In the genomic region with DNA sequence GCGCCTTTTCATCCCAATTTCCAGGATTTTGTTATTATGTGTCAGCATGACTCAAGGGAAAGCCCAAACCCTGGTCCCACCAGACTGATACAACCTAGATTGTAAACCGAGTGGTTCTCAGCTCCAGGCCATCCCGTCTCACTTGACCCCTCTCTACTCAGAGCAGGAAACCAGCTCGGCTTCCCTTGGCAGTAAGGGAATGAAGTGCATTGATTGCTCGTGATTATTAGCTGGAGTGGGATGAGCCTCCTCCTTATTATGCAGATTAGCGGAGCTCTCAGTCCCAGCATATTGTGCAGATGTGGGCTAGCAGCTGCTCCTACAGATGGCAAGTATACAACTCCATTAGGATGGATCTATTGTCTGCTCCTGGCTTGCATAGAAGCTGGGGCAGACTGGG, we compare ENCODE assay signal across 1 cellular context.
TF ChIP-seq lines count a peak whose summit lies in the region.

No MANE protein-coding gene starts in this region.

TF ChIP-seq in SK-N-SH treated with all-trans-retinoic acid at 6 μM for 48 hours, 23 proteins besides CTCF, POLR2A, EP300 and RAD21 (continued from another document):
- TF ChIP-seq SNAI2 (CRISPR knock-in tag; IDR thresholded peaks at IDR 0.05) = no peak
- no peak for TF ChIP-seq ZFP3 (CRISPR knock-in tag; IDR thresholded peaks at IDR 0.05)
